ENCODE assay signal across 2 cellular contexts in genomic region chr6:167827062-167827587, GRCh38.
TF ChIP-seq lines count a peak whose summit lies in the region.

No MANE protein-coding gene starts in this region.

TF ChIP-seq in K562, 482 proteins besides CTCF, POLR2A, EP300 and RAD21 (continued from another document and continues in another):
- TF ChIP-seq BCLAF1 (IDR thresholded peaks at IDR 0.05; ENCODE audit: borderline replicate concordance in 1 of 2, control insufficient read depth in 1 of 2, low read depth in 2 of 2, low read length in 1 of 2) (no peak), E2F5 (CRISPR knock-in tag; IDR thresholded peaks at IDR 0.05) (no peak), NFE2L1 (tag; IDR thresholded peaks at IDR 0.05; ENCODE audit: borderline replicate concordance, low read depth) (no peak), ZNF143 (CRISPR knock-in tag; IDR thresholded peaks at IDR 0.05) (no peak), FOXA3 (CRISPR knock-in tag; conservative IDR thresholded peaks at IDR 0.05 in 1 of 2, IDR thresholded peaks at IDR 0.05 in 1 of 2) (no peak), HDAC6 (IDR thresholded peaks at IDR 0.05; ENCODE audit: low read depth, low read length) (no peak), ZNF639 (CRISPR knock-in tag; conservative IDR thresholded peaks at IDR 0.05 in 1 of 2, IDR thresholded peaks at IDR 0.05 in 1 of 2) (peak in 1 of 2 experiments; percentile 40; a peak in 1 of 4 replicates), ARID4B (CRISPR knock-in tag; IDR thresholded peaks at IDR 0.05) (0 out of 2 replicates have a peak, but pooled peaks have one; percentile 0), SMARCE1 (IDR thresholded peaks at IDR 0.05) (no peak), VEZF1 (CRISPR knock-in tag; IDR thresholded peaks at IDR 0.05) (peak; percentile 80), ZNF274 (IDR thresholded peaks at IDR 0.05; ENCODE audit: borderline replicate concordance, low read depth, low read length) (no peak)

TF ChIP-seq in HepG2, 621 proteins besides CTCF, POLR2A, EP300 and RAD21 (continued from another document):
- no peak for TF ChIP-seq DMTF1 (CRISPR knock-in tag; IDR thresholded peaks at IDR 0.05)
- TF ChIP-seq ZNF329 (CRISPR knock-in tag; IDR thresholded peaks at IDR 0.05; ENCODE audit: low read depth): 0 out of 2 replicates have a peak, but pooled peaks have one; percentile 4
- no peak for TF ChIP-seq CEBPG (CRISPR knock-in tag; IDR thresholded peaks at IDR 0.05)
- 0 out of 2 replicates have a peak, but pooled peaks have one; percentile 5 for TF ChIP-seq CCDC6 (CRISPR knock-in tag; IDR thresholded peaks at IDR 0.05)
- TF ChIP-seq MXI1 (IDR thresholded peaks at IDR 0.05; ENCODE audit: borderline replicate concordance, low read depth, low read length): no peak
- TF ChIP-seq ATF4 (CRISPR knock-in tag; IDR thresholded peaks at IDR 0.05): peak in 1 of 2 experiments; percentile 10; a peak in 1 of 4 replicates
- 0 out of 2 replicates have a peak, but pooled peaks have one; percentile 23 for TF ChIP-seq ZNF138 (CRISPR knock-in tag; IDR thresholded peaks at IDR 0.05; ENCODE audit: low read depth)
- no peak for TF ChIP-seq ZFP36 (IDR thresholded peaks at IDR 0.05; ENCODE audit: borderline replicate concordance, low read depth, low read length, partially characterized antibody)
- no peak for TF ChIP-seq ZSCAN21 (CRISPR knock-in tag; IDR thresholded peaks at IDR 0.05; ENCODE audit: borderline replicate concordance)
- TF ChIP-seq TBX2 (CRISPR knock-in tag; IDR thresholded peaks at IDR 0.05; ENCODE audit: borderline replicate concordance): no peak
- no peak for TF ChIP-seq ZNF253 (CRISPR knock-in tag; IDR thresholded peaks at IDR 0.05; ENCODE audit: borderline replicate concordance)
- TF ChIP-seq ZNF564 (CRISPR knock-in tag; IDR thresholded peaks at IDR 0.05): no peak
- no peak for TF ChIP-seq CC2D1A (CRISPR knock-in tag; IDR thresholded peaks at IDR 0.05)
- no peak for TF ChIP-seq AKNA (CRISPR knock-in tag; IDR thresholded peaks at IDR 0.05; ENCODE audit: borderline replicate concordance)
- TF ChIP-seq FLYWCH1 (CRISPR knock-in tag; IDR thresholded peaks at IDR 0.05): no peak
- TF ChIP-seq ZNF296 (CRISPR knock-in tag; conservative IDR thresholded peaks at IDR 0.05): no peak
- TF ChIP-seq TIGD3 (CRISPR knock-in tag; IDR thresholded peaks at IDR 0.05; ENCODE audit: borderline replicate concordance): no peak
- TF ChIP-seq TFDP2 (CRISPR knock-in tag; IDR thresholded peaks at IDR 0.05): no peak
- TF ChIP-seq CREBL2 (CRISPR knock-in tag; IDR thresholded peaks at IDR 0.05; ENCODE audit: borderline replicate concordance): no peak
- TF ChIP-seq ZFP37 (CRISPR knock-in tag; IDR thresholded peaks at IDR 0.05; ENCODE audit: borderline replicate concordance): no peak
- no peak for TF ChIP-seq ZNF501 (CRISPR knock-in tag; IDR thresholded peaks at IDR 0.05)
- no peak for TF ChIP-seq CENPBD1 (CRISPR knock-in tag; IDR thresholded peaks at IDR 0.05; ENCODE audit: borderline replicate concordance, low read depth)
- TF ChIP-seq ZNF34 (CRISPR knock-in tag; IDR thresholded peaks at IDR 0.05; ENCODE audit: borderline replicate concordance): no peak
- TF ChIP-seq GTF3A (CRISPR knock-in tag; conservative IDR thresholded peaks at IDR 0.05): no peak
- TF ChIP-seq MBNL3 (CRISPR knock-in tag; conservative IDR thresholded peaks at IDR 0.05): no peak
- peak; percentile 37; the same call in 1 of the 2 replicates for TF ChIP-seq SP4 (CRISPR knock-in tag; IDR thresholded peaks at IDR 0.05)
